Comparison of ENCODE assay signal across 3 cellular contexts in genomic region chrX:69318651-69319305, GRCh38.
TF ChIP-seq lines count a peak whose summit lies in the region.

No MANE protein-coding gene starts in this region.

TF ChIP-seq in SK-N-SH, 30 proteins besides CTCF, POLR2A, EP300 and RAD21 (continued from another document):
- TF ChIP-seq PBX3 (IDR thresholded peaks at IDR 0.05) (no peak), TAF1 (IDR thresholded peaks at IDR 0.05; ENCODE audit: borderline replicate concordance, low read depth, low read length) (no peak), GATA2 (CRISPR knock-in tag; IDR thresholded peaks at IDR 0.05) (no peak)
- TF ChIP-seq, protein P1, sequence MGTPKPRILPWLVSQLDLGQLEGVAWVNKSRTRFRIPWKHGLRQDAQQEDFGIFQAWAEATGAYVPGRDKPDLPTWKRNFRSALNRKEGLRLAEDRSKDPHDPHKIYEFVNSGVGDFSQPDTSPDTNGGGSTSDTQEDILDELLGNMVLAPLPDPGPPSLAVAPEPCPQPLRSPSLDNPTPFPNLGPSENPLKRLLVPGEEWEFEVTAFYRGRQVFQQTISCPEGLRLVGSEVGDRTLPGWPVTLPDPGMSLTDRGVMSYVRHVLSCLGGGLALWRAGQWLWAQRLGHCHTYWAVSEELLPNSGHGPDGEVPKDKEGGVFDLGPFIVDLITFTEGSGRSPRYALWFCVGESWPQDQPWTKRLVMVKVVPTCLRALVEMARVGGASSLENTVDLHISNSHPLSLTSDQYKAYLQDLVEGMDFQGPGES (IDR thresholded peaks at IDR 0.05; ENCODE audit: low read depth, low read length), result no peak

TF ChIP-seq in SK-N-SH treated with all-trans-retinoic acid at 6 μM for 48 hours, 23 proteins besides CTCF, POLR2A, EP300 and RAD21 (continued from another document):
- no peak for TF ChIP-seq POU6F1 (CRISPR knock-in tag; IDR thresholded peaks at IDR 0.05; ENCODE audit: borderline replicate concordance, low read depth)
- no peak for TF ChIP-seq OSR1 (CRISPR knock-in tag; IDR thresholded peaks at IDR 0.05)
- TF ChIP-seq ZC3H10 (CRISPR knock-in tag; IDR thresholded peaks at IDR 0.05), result no peak
- TF ChIP-seq ZNF70 (CRISPR knock-in tag; IDR thresholded peaks at IDR 0.05), result no peak
- TF ChIP-seq ZFP3 (CRISPR knock-in tag; IDR thresholded peaks at IDR 0.05), result no peak
- no peak for TF ChIP-seq ZNF8 (CRISPR knock-in tag; IDR thresholded peaks at IDR 0.05)
- TF ChIP-seq TSHZ2 (CRISPR knock-in tag; IDR thresholded peaks at IDR 0.05), result no peak
- no peak for TF ChIP-seq BACH2 (CRISPR knock-in tag; IDR thresholded peaks at IDR 0.05; ENCODE audit: borderline replicate concordance)
- no peak for TF ChIP-seq ZFP30 (CRISPR knock-in tag; IDR thresholded peaks at IDR 0.05)
- TF ChIP-seq GLIS3 (CRISPR knock-in tag; IDR thresholded peaks at IDR 0.05), result no peak
- TF ChIP-seq ZNF565 (CRISPR knock-in tag; conservative IDR thresholded peaks at IDR 0.05; ENCODE audit: low read depth), result no peak

TF ChIP-seq in WTC11, 78 proteins besides CTCF, POLR2A, EP300 and RAD21 (continued from another document):
- TF ChIP-seq, protein P2, sequence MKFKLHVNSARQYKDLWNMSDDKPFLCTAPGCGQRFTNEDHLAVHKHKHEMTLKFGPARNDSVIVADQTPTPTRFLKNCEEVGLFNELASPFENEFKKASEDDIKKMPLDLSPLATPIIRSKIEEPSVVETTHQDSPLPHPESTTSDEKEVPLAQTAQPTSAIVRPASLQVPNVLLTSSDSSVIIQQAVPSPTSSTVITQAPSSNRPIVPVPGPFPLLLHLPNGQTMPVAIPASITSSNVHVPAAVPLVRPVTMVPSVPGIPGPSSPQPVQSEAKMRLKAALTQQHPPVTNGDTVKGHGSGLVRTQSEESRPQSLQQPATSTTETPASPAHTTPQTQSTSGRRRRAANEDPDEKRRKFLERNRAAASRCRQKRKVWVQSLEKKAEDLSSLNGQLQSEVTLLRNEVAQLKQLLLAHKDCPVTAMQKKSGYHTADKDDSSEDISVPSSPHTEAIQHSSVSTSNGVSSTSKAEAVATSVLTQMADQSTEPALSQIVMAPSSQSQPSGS (CRISPR knock-in tag; IDR thresholded peaks at IDR 0.05; ENCODE audit: borderline replicate concordance, low read depth), result no peak
- no peak for TF ChIP-seq SOX15 (CRISPR knock-in tag; IDR thresholded peaks at IDR 0.05)
- TF ChIP-seq CREB1 (CRISPR knock-in tag; IDR thresholded peaks at IDR 0.05), result no peak
